20 cellular contexts compared by ENCODE assay signal in genomic region chr2:112273349-112273748, GRCh38. TPM values are rescaled to one million over a fixed set of nuclear protein-coding genes. Genes with fewer than 3 reads are reported as not detected.
DNase-seq lines count a peak whose midpoint lies in the region; ATAC-seq and TF ChIP-seq lines count a peak whose summit lies in the region.
"Had no signal": no experiment of that assay in that cellular context is flagged by ENCODE, and none has a peak within 500 bp of the region (broad histone marks: within the 10 kb centered on the region; RNA-seq: fewer than 3 reads in every experiment).

No MANE protein-coding gene starts in this region.

- TF ChIP-seq CTCF in H9 (conservative IDR thresholded peaks at IDR 0.05) (no peak), parathyroid adenoma (IDR thresholded peaks at IDR 0.05) (no peak), PC-9 (conservative IDR thresholded peaks at IDR 0.05) (no peak)

- no peaks in the 10 kb centered on the region for H3K9me2 ChIP-seq in PC-9 (ENCODE audit: insufficient read depth)

- H3K79me2 ChIP-seq in H9 (ENCODE audit: insufficient read depth, low read length): no peaks in the 10 kb centered on the region
- no peaks in the 10 kb centered on the region for H3K79me2 ChIP-seq in parathyroid adenoma
- H3K79me2 ChIP-seq in PC-9 (ENCODE audit: low read depth): peaks cover 16% of the 10 kb centered on the region; the same call in 1 of the 2 replicates

- H3K27ac ChIP-seq in H9 (ENCODE audit: insufficient read length, low read depth, low read length) (no peak overlapping the region), parathyroid adenoma (peak overlapping the region; percentile 76), PC-9 (no peak overlapping the region)
- H3K27ac ChIP-seq: BLaER1 treated with 17β-estradiol and CSF1 and Interleukin-3, amounts not matched to agents 10 nM and 100 nM; body of pancreas; SK-N-MC had no signal

- no peak overlapping the region for H4K91ac ChIP-seq in H9 (ENCODE audit: insufficient read length, low read depth, low read length)

- H2BK12ac ChIP-seq in H9 (ENCODE audit: insufficient read length, low read depth, low read length): no peak overlapping the region

- H3K23ac ChIP-seq in H9 (ENCODE audit: insufficient read length, low read depth, low read length): no peak overlapping the region

- POLR2A ChIA-PET in PC-9 (lab: Charles Lee; ENCODE audit: unreplicated experiment): interaction anchor here (0.6 kb wide), 1 partner anchor 207 kb away, joined by 12 read pairs; no protein-coding TSS in a partner anchor

- intact Hi-C loops in PC-9 (cut with micrococcal nuclease; ENCODE audit: unreplicated experiment): loop anchor here (10.0 kb wide), 1 partner anchor 451 kb away; the partner anchor contains the start of gene NT5DC4

- BruUV-seq in PC-9 (replicated peaks; lab: Mats Ljungman, UMichigan): no TSS peak

- H3T11ph ChIP-seq in H9 (ENCODE audit: low read length): no peak overlapping the region

- CTCF ChIA-PET in PC-9 (lab: Charles Lee): interaction anchor here (0.5 kb wide), 1 partner anchor 15 kb away, joined by 4 read pairs; no protein-coding TSS in a partner anchor

- H3K4me3 ChIP-seq in parathyroid adenoma (ENCODE audit: low read depth, low read length) (no peak overlapping the region), PC-9 (no peak overlapping the region)
- H3K4me3 ChIP-seq: BLaER1 treated with 17β-estradiol and CSF1 and Interleukin-3, amounts not matched to agents 10 nM and 100 nM; body of pancreas; GM12878; SK-N-MC; smooth muscle cell had no signal

- no peak overlapping the region for H3K4ac ChIP-seq in H9 (ENCODE audit: low read depth, low read length)

- H3K36me3 Mint-ChIP-seq in activated T-cell treated with anti-CD3 and anti-CD28 coated beads, Interleukin-2, amount 50 U/mL, for 24 hours (ENCODE audit: low read depth): peaks cover 4% of the 10 kb centered on the region
- H3K36me3 Mint-ChIP-seq in H9 (ENCODE audit: insufficient read depth in 1 of 3, low read depth in 3 of 3): peaks cover 0 to 4% (median 0%) of the 10 kb centered on the region in 3 experiments; a peak in 3 of 7 replicates

- H3K4me1 ChIP-seq in H9 (ENCODE audit: insufficient read depth, low read length): no peaks in the 10 kb centered on the region
- peaks cover 3% of the 10 kb centered on the region for H3K4me1 ChIP-seq in parathyroid adenoma
- peaks cover 7% of the 10 kb centered on the region; the same call in 1 of the 2 replicates for H3K4me1 ChIP-seq in PC-9 (replicated peaks; ENCODE audit: insufficient read depth)

- H3K9ac ChIP-seq in H9 (ENCODE audit: extremely low read depth, insufficient read length, low read length): no peak overlapping the region
- no peak overlapping the region for H3K9ac ChIP-seq in parathyroid adenoma
- H3K9ac ChIP-seq: BLaER1 treated with 17β-estradiol and CSF1 and Interleukin-3, amounts not matched to agents 10 nM and 100 nM had no signal

- no peak overlapping the region for H3K56ac ChIP-seq in H9 (ENCODE audit: insufficient read length, low read depth, low read length)

- H2AK5ac ChIP-seq in H9 (ENCODE audit: insufficient read length, low read length): no peak overlapping the region

- H3K9me3 ChIP-seq in H9 (ENCODE audit: control insufficient read depth, low read depth, low read length) (no peaks in the 10 kb centered on the region), parathyroid adenoma (ENCODE audit: control insufficient read depth, low read length) (no peaks in the 10 kb centered on the region), PC-9 (ENCODE audit: insufficient read depth, low read depth) (no peaks in the 10 kb centered on the region)
- H3K9me3 ChIP-seq: body of pancreas had no signal

- H3K27me3 ChIP-seq in H9 (ENCODE audit: insufficient read depth, low read length) (no peaks in the 10 kb centered on the region), parathyroid adenoma (ENCODE audit: control insufficient read depth, insufficient read depth, low read length) (no peaks in the 10 kb centered on the region), PC-9 (ENCODE audit: insufficient read depth, low read depth) (no peaks in the 10 kb centered on the region)
- H3K27me3 ChIP-seq: BLaER1 treated with 17β-estradiol and CSF1 and Interleukin-3, amounts not matched to agents 10 nM and 100 nM; body of pancreas had no signal

- no peak overlapping the region for H3K27ac Mint-ChIP-seq in activated T-cell treated with anti-CD3 and anti-CD28 coated beads, Interleukin-2, amount 50 U/mL, for 24 hours
- H3K27ac Mint-ChIP-seq in H9: peak overlapping the region in 1 of 3 experiments; percentile 49; a peak in 1 of 7 replicates

- no peak for DNase-seq in activated T-cell treated with anti-CD3 and anti-CD28 coated beads, Interleukin-2, amount 50 U/mL, for 24 hours
- DNase-seq in activated T-cell treated with anti-CD3 and anti-CD28 coated beads for 4 hours: no peak
- no peak for DNase-seq in H9
- DNase-seq in erythroblast (lab: John Stamatoyannopoulos, UW): peak; percentile 33 to 34
- DNase-seq in HuH-7 (ENCODE audit: low spot score): no peak
- no peak for DNase-seq in PC-9
- DNase-seq: activated T-cell treated with anti-CD3 and anti-CD28 coated beads, Interleukin-2, amount 50 U/mL, for 48 hours; body of pancreas; left colon; midbrain; MM.1S; NCI-H1694; stimulated activated CD4-positive, alpha-beta T cell treated with anti-CD3 and anti-CD28 coated beads, Interleukin-4, amount 100 ng/mL, for 24 hours; T-helper 9 cell had no signal

- no peaks in the 10 kb centered on the region for H3K23me2 ChIP-seq in H9 (ENCODE audit: insufficient read length, low read depth, low read length, poor library complexity, severe bottlenecking)

- no peak overlapping the region for H2AFZ ChIP-seq in H9 (ENCODE audit: low read length)
- H2AFZ ChIP-seq in parathyroid adenoma: peak overlapping the region; percentile 77
- no peak overlapping the region for H2AFZ ChIP-seq in PC-9

- no peak overlapping the region for H2BK120ac ChIP-seq in H9 (ENCODE audit: low read depth, low read length, poor library complexity, severe bottlenecking)

- no peaks in the 10 kb centered on the region for H3K36me3 ChIP-seq in parathyroid adenoma (ENCODE audit: control insufficient read depth, insufficient read depth, low read length)
- no peaks in the 10 kb centered on the region for H3K36me3 ChIP-seq in PC-9 (ENCODE audit: low read depth)
- H3K36me3 ChIP-seq: BLaER1 treated with 17β-estradiol and CSF1 and Interleukin-3, amounts not matched to agents 10 nM and 100 nM had no signal

- no peak overlapping the region for H4K5ac ChIP-seq in H9 (ENCODE audit: insufficient read length, low read depth, low read length)

- no peak overlapping the region for H2BK5ac ChIP-seq in H9 (ENCODE audit: insufficient read length, low read length)

- no peak for ATAC-seq in HG03135 (IDR thresholded peaks at IDR 0.05; ENCODE audit: unreplicated experiment)
- ATAC-seq: body of pancreas, GM12878, left colon had no signal

- H4K8ac ChIP-seq in H9 (replicated peaks; ENCODE audit: insufficient read length, low read depth, low read length): no peak overlapping the region

- no peak overlapping the region for H3K14ac ChIP-seq in H9 (ENCODE audit: insufficient read depth, low read length)

- no peaks in the 10 kb centered on the region for H3K79me1 ChIP-seq in H9 (ENCODE audit: insufficient read depth, low read depth, low read length, poor library complexity, severe bottlenecking)

- peak overlapping the region; percentile 24 for H3K4me3 Mint-ChIP-seq in activated T-cell treated with anti-CD3 and anti-CD28 coated beads, Interleukin-2, amount 50 U/mL, for 24 hours
- H3K4me3 Mint-ChIP-seq in H9: peak overlapping the region; percentile 24 to 54; a peak in 4 of 5 replicates

- H3K4me1 Mint-ChIP-seq in activated T-cell treated with anti-CD3 and anti-CD28 coated beads, Interleukin-2, amount 50 U/mL, for 24 hours (ENCODE audit: low read depth): peaks cover 16% of the 10 kb centered on the region
- H3K4me1 Mint-ChIP-seq in H9: peaks cover 13 to 15% of the 10 kb centered on the region in 2 experiments

- H2BK20ac ChIP-seq in H9 (ENCODE audit: low read depth, low read length, poor library complexity, severe bottlenecking): no peak overlapping the region

- H3F3A ChIP-seq in PC-9 (ENCODE audit: insufficient read depth, low read depth): 0 out of 2 replicates have a peak, but pooled peaks cover 4% of the 10 kb centered on the region

- TF ChIP-seq POLR2A in erythroblast (IDR thresholded peaks at IDR 0.05; ENCODE audit: low read length): no peak

- H3K9me3 Mint-ChIP-seq in activated T-cell treated with anti-CD3 and anti-CD28 coated beads, Interleukin-2, amount 50 U/mL, for 24 hours: peaks cover 3% of the 10 kb centered on the region
- peaks cover 2 to 4% of the 10 kb centered on the region in 2 experiments; a peak in 4 of 5 replicates for H3K9me3 Mint-ChIP-seq in H9

- H2BK15ac ChIP-seq in H9 (ENCODE audit: low read depth, low read length): no peak overlapping the region

- H4K20me1 ChIP-seq in H9 (ENCODE audit: control insufficient read depth, insufficient read depth, insufficient read length): no peaks in the 10 kb centered on the region
- H4K20me1 ChIP-seq in PC-9 (ENCODE audit: insufficient read depth): no peaks in the 10 kb centered on the region
- H4K20me1 ChIP-seq: BLaER1 treated with 17β-estradiol and CSF1 and Interleukin-3, amounts not matched to agents 10 nM and 100 nM had no signal

- H3K4me2 ChIP-seq in H9 (ENCODE audit: insufficient read depth, insufficient read length, low read length) (no peak overlapping the region), parathyroid adenoma (ENCODE audit: low read length) (peak overlapping the region; percentile 69), PC-9 (no peak overlapping the region)

- WGBS in H9 (ENCODE audit: extremely low coverage, insufficient read length, low lambda C conversion rate): no CpG with 5 or more reads among the region's 5 CpGs

- no peaks in the 10 kb centered on the region for H3K27me3 Mint-ChIP-seq in activated T-cell treated with anti-CD3 and anti-CD28 coated beads, Interleukin-2, amount 50 U/mL, for 24 hours
- H3K27me3 Mint-ChIP-seq in H9 (ENCODE audit: low read depth): no peaks in the 10 kb centered on the region

- no peak overlapping the region for H3K18ac ChIP-seq in H9 (ENCODE audit: insufficient read length, low read depth, low read length)

RNA-seq across cellular contexts. Expression of gene ZC3H6, which starts 2.0 kb away (rescaled TPM):
- 3.5 and 4.8 TPM in 2 replicates for total RNA-seq in H9 (2021)
- 9.1 and 10.0 TPM in 2 replicates for total RNA-seq in PC-9 (2021)

RNA-seq across cellular contexts. Expression of gene ZC3H8, which starts 18.5 kb away (rescaled TPM):
- total RNA-seq in H9 (2021) (6.9 TPM in 2 replicates), PC-9 (2021) (8.6 and 11.3 TPM in 2 replicates)

Comparison
In these comparisons a context has a peak if more than half of its experiments do, and no peak if none do; other contexts are left out.
1. DNase-seq: peak in erythroblast (2 of 2); none in activated T-cell treated with anti-CD3 and anti-CD28 coated beads, Interleukin-2, amount 50 U/mL, for 24 hours (single experiment), activated T-cell treated with anti-CD3 and anti-CD28 coated beads for 4 hours (single experiment), H9 (single experiment), HuH-7 (single experiment) and PC-9 (0 of 2).